Comparison of ENCODE assay signal across 16 cellular contexts in genomic region chr7:68722044-68722443, GRCh38.
"Had no signal": no experiment of that assay in that cellular context is flagged by ENCODE, and none has a peak within 500 bp of the region (broad histone marks: within the 10 kb centered on the region; RNA-seq: fewer than 3 reads in every experiment).

No MANE protein-coding gene starts in this region.

- DNase-seq: activated CD4-positive, alpha-beta T cell treated with anti-CD3 and anti-CD28 coated beads for 36 hours; activated CD4-positive, alpha-beta T cell treated with anti-CD3 and anti-CD28 coated beads, Interleukin-2, amount 50 U/mL, for 48 hours; activated gamma-delta T cell; colonic mucosa; foreskin melanocyte; glutamatergic neuron; hippocampal formation; left lung; mammary epithelial cell; midbrain; right lobe of liver; small intestine; stimulated activated CD4-positive, alpha-beta T cell treated with anti-CD3 and anti-CD28 coated beads, Interleukin-15, amount 100 ng/mL, for 24 hours; stimulated activated CD4-positive, alpha-beta T cell treated with anti-CD3 and anti-CD28 coated beads, Interleukin-2, amount 100 ng/mL, for 48 hours; stomach; testis had no signal

- ATAC-seq: activated CD4-positive, alpha-beta T cell treated with anti-CD3 and anti-CD28 coated beads for 36 hours; left lung had no signal
